ENCODE assay signal across 8 cellular contexts in genomic region chr3:171461087-171461917, GRCh38. TPM values are rescaled to one million over a fixed set of nuclear protein-coding genes. Genes with fewer than 3 reads are reported as not detected.
DNase-seq lines count a peak whose midpoint lies in the region; ATAC-seq, FAIRE-seq and TF ChIP-seq lines count a peak whose summit lies in the region.

No MANE protein-coding gene starts in this region.

- no TSS peak for BruUV-seq in HepG2 (replicated peaks; lab: Mats Ljungman, UMichigan)

- peaks cover 41% of the 10 kb centered on the region for H3K4me1 ChIP-seq in HepG2 (ENCODE audit: insufficient read depth, low read length)
- H3K4me1 ChIP-seq in stomach = peaks cover 11 to 39% (median 27%) of the 10 kb centered on the region in 4 donors

- TF ChIP-seq EP300 in HepG2 (IDR thresholded peaks at IDR 0.05; ENCODE audit: low read depth in 2 of 2, low read length in 2 of 2) (no peak), HepG2 (CRISPR knock-in tag; IDR thresholded peaks at IDR 0.05; ENCODE audit: borderline replicate concordance) (no peak), stomach (IDR thresholded peaks at IDR 0.05) (no peak)

- no peak for TF ChIP-seq RAD21 in HepG2 (CRISPR knock-in tag; IDR thresholded peaks at IDR 0.05)

- H3K27me3 ChIP-seq in HL-60 (ENCODE audit: insufficient read depth, poor library complexity, severe bottlenecking) = peaks cover 31% of the 10 kb centered on the region
- peaks cover 8 to 54% of the 10 kb centered on the region in 2 experiments for H3K27me3 ChIP-seq in HepG2 (ENCODE audit: control insufficient read depth in 1 of 2, insufficient read depth in 2 of 2, low read length in 2 of 2)
- no peaks in the 10 kb centered on the region for H3K27me3 ChIP-seq in stomach

- H3K9me3 ChIP-seq in SK-N-MC (ENCODE audit: low read depth, low read length) (no peaks in the 10 kb centered on the region), HepG2 (ENCODE audit: low read length) (no peaks in the 10 kb centered on the region), stomach (no peaks in the 10 kb centered on the region)

- H3K27ac ChIP-seq in HL-60 (replicated peaks) = no peak overlapping the region
- no peak overlapping the region for H3K27ac ChIP-seq in SK-N-MC
- no peak overlapping the region for H3K27ac ChIP-seq in HepG2 (ENCODE audit: extremely low read length, insufficient read depth, low read length)
- H3K27ac ChIP-seq in stomach = peak overlapping the region; percentile 57 to 89 (median 86)

- peak overlapping the region; percentile 65 for H3K4me3 ChIP-seq in HL-60 (replicated peaks; ENCODE audit: insufficient read depth, low read length)
- peak overlapping the region; percentile 87 for H3K4me3 ChIP-seq in SK-N-MC
- H3K4me3 ChIP-seq in HepG2 (replicated peaks in 1 of 3; ENCODE audit: insufficient read depth in 1 of 3, low read depth in 2 of 3, low read length in 3 of 3) = peak overlapping the region; percentile 54 to 70 (median 60)
- H3K4me3 ChIP-seq in stomach = peak overlapping the region; percentile 80 to 97 (median 84)

- POLR2A ChIA-PET in HepG2 (lab: Yijun Ruan, JAX) = no interaction called here

- H3K9ac ChIP-seq in SK-N-MC (ENCODE audit: insufficient read length) (no peak overlapping the region), HepG2 (ENCODE audit: insufficient read depth, low read depth, low read length) (no peak overlapping the region)

- H3K36me3 ChIP-seq in SK-N-MC (ENCODE audit: insufficient read depth, low read length) (no peaks in the 10 kb centered on the region), HepG2 (replicated peaks in 1 of 2; ENCODE audit: control insufficient read depth in 1 of 2, insufficient read depth in 2 of 2, low read length in 2 of 2) (no peaks in the 10 kb centered on the region), stomach (no peaks in the 10 kb centered on the region)

- peak; percentile 28 for ATAC-seq in GM21381 (IDR thresholded peaks at IDR 0.05; ENCODE audit: unreplicated experiment)
- ATAC-seq in HepG2 = peak; percentile 11; the same call in 2 of the 3 replicates

- no peak for TF ChIP-seq POLR2A in HepG2 (IDR thresholded peaks at IDR 0.05; ENCODE audit: insufficient read depth in 1 of 2, low read depth in 2 of 2, low read length in 2 of 2)
- TF ChIP-seq POLR2A in stomach (IDR thresholded peaks at IDR 0.05) = no peak

- peak overlapping the region; percentile 90 for H3K4me2 ChIP-seq in HepG2 (ENCODE audit: low read depth, low read length)

- FAIRE-seq in HepG2 (lab: Jason Lieb, UNC) = no peak

- in situ Hi-C loops in HepG2 (cut with HindIII; ENCODE audit: extremely low pct_ligation_motif_present, low pct_unique_long_range_greater_than_20kb) = no loop called here

- DNase-seq in DMS79 (lab: John Stamatoyannopoulos, UW) (peak; percentile 31), HL-60 (ENCODE audit: low read depth in 1 of 2, low spot score in 1 of 2) (peak in 1 of 2 experiments; percentile 26), SK-N-MC (ENCODE audit: low read depth, low spot score) (no peak), cerebellum (ENCODE audit: low spot score) (peak; percentile 33), HepG2 (ENCODE audit: low spot score) (no peak), stomach (no peak), NCI-H146 (lab: John Stamatoyannopoulos, UW) (no peak)

- no peaks in the 10 kb centered on the region for H3K79me2 ChIP-seq in HepG2 (ENCODE audit: insufficient read depth, low read length)

- 8% methylated on average over 20 of the region's 22 CpGs for WGBS in HepG2 (ENCODE audit: low lambda C conversion rate)
- 1 to 2% (median 2%) methylated on average over 18 to 22 of the region's 22 CpGs for WGBS in stomach, 5 donors

- no peak overlapping the region for H2AFZ ChIP-seq in HepG2 (ENCODE audit: low read length)

- CTCF ChIA-PET in HepG2 (lab: Yijun Ruan, JAX; ENCODE audit: low intra/inter-chr PET ratio, low total read pairs) = no interaction called here

- TF ChIP-seq CTCF in HL-60 (IDR thresholded peaks at IDR 0.05; ENCODE audit: insufficient read depth, low read length) (no peak), HepG2 (CRISPR knock-in tag; IDR thresholded peaks at IDR 0.05) (no peak), stomach (IDR thresholded peaks at IDR 0.05) (no peak)

- H4K20me1 ChIP-seq in HepG2 (ENCODE audit: insufficient read depth, low read length) = no peaks in the 10 kb centered on the region

- intact Hi-C loops in HepG2 (cut with micrococcal nuclease; ENCODE audit: unreplicated experiment) (no loop called here), stomach (cut with DNase I; ENCODE audit: low total_unique reads) (no loop called here)

TF ChIP-seq in HepG2, 621 proteins besides CTCF, POLR2A, EP300 and RAD21:
- TF ChIP-seq, protein P1, sequence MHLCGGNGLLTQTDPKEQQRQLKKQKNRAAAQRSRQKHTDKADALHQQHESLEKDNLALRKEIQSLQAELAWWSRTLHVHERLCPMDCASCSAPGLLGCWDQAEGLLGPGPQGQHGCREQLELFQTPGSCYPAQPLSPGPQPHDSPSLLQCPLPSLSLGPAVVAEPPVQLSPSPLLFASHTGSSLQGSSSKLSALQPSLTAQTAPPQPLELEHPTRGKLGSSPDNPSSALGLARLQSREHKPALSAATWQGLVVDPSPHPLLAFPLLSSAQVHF (CRISPR knock-in tag; IDR thresholded peaks at IDR 0.05) = no peak
- TF ChIP-seq ZNF44 (CRISPR knock-in tag; IDR thresholded peaks at IDR 0.05) (no peak), ZNF782 (CRISPR knock-in tag; IDR thresholded peaks at IDR 0.05; ENCODE audit: borderline replicate concordance) (no peak), ZNF207 (IDR thresholded peaks at IDR 0.05; ENCODE audit: borderline replicate concordance) (no peak), MXD4 (CRISPR knock-in tag; IDR thresholded peaks at IDR 0.05) (no peak), ZNF343 (CRISPR knock-in tag; IDR thresholded peaks at IDR 0.05) (no peak), TFAP4 (IDR thresholded peaks at IDR 0.05; ENCODE audit: borderline replicate concordance, low read depth) (no peak), ZNF550 (CRISPR knock-in tag; IDR thresholded peaks at IDR 0.05; ENCODE audit: borderline replicate concordance) (no peak)
- TF ChIP-seq, protein P2, sequence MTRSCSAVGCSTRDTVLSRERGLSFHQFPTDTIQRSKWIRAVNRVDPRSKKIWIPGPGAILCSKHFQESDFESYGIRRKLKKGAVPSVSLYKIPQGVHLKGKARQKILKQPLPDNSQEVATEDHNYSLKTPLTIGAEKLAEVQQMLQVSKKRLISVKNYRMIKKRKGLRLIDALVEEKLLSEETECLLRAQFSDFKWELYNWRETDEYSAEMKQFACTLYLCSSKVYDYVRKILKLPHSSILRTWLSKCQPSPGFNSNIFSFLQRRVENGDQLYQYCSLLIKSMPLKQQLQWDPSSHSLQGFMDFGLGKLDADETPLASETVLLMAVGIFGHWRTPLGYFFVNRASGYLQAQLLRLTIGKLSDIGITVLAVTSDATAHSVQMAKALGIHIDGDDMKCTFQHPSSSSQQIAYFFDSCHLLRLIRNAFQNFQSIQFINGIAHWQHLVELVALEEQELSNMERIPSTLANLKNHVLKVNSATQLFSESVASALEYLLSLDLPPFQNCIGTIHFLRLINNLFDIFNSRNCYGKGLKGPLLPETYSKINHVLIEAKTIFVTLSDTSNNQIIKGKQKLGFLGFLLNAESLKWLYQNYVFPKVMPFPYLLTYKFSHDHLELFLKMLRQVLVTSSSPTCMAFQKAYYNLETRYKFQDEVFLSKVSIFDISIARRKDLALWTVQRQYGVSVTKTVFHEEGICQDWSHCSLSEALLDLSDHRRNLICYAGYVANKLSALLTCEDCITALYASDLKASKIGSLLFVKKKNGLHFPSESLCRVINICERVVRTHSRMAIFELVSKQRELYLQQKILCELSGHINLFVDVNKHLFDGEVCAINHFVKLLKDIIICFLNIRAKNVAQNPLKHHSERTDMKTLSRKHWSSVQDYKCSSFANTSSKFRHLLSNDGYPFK (CRISPR knock-in tag; IDR thresholded peaks at IDR 0.05; ENCODE audit: borderline replicate concordance) = no peak

RNA-seq across cellular contexts. Expression of gene TNIK, which starts 1.1 kb away (rescaled TPM):
- total RNA-seq in cerebellum = 74.9 TPM
- total RNA-seq in HepG2 (2016; rRNA removed; fragmentation: Illumina TruSeq; extraction: Trizol) = 0.22 and 0.42 TPM in 2 replicates
- 0.26 TPM in 1 of 2 replicates, not detected in the other for total RNA-seq in HepG2 (2016; cell fraction: cytosol; rRNA removed; fragmentation: Illumina TruSeq; extraction: Trizol; ENCODE audit: low read depth)
- total RNA-seq in HepG2 (2016; cell fraction: insoluble cytoplasmic fraction; rRNA removed; fragmentation: Illumina TruSeq; extraction: Trizol) = 0.06 and 0.11 TPM in 2 replicates
- total RNA-seq in HepG2 (2016; cell fraction: membrane; rRNA removed; fragmentation: Illumina TruSeq; extraction: Trizol) = 0.03 and 0.09 TPM in 2 replicates
- 0.43 and 0.53 TPM in 2 replicates for total RNA-seq in HepG2 (2016; cell fraction: nucleus; rRNA removed; fragmentation: Illumina TruSeq; extraction: Trizol)
- polyA plus RNA-seq in HepG2 (2011; rRNA removed) = 0.04 and 0.15 TPM in 2 replicates
- 0.04 TPM in 2 replicates for polyA plus RNA-seq in HepG2 (2011; cell fraction: cytosol; rRNA removed)
- 0.10 and 0.16 TPM in 2 replicates for polyA plus RNA-seq in HepG2 (2011; cell fraction: nucleus; rRNA removed)
- 0.09 and 0.16 TPM in 2 replicates for polyA plus RNA-seq in HepG2 (2012)
- polyA plus RNA-seq in HepG2 (2016; cell fraction: cytosol; fragmentation: Illumina TruSeq; extraction: Trizol; ENCODE audit: low read depth) = not detected in 2 replicates
- polyA plus RNA-seq in HepG2 (2016; cell fraction: insoluble cytoplasmic fraction; fragmentation: Illumina TruSeq; extraction: Trizol; ENCODE audit: low read depth) = 0.08 and 0.27 TPM in 2 replicates
- polyA plus RNA-seq in HepG2 (2016; cell fraction: membrane; fragmentation: Illumina TruSeq; extraction: Trizol; ENCODE audit: low read depth) = not detected in 2 replicates
- polyA plus RNA-seq in HepG2 (2016; cell fraction: nucleus; fragmentation: Illumina TruSeq; extraction: Trizol; ENCODE audit: insufficient read depth, low read depth) = 0.19 and 0.68 TPM in 2 replicates
- 1.9 TPM in 1 of 2 replicates, not detected in the other for polyA minus RNA-seq in HepG2 (2011; rRNA and poly(A)+ RNA removed; ENCODE audit: low replicate concordance)
- 0.10 TPM in 1 of 2 replicates, not detected in the other for polyA minus RNA-seq in HepG2 (2011; cell fraction: cytosol; rRNA and poly(A)+ RNA removed)
- 0.25 and 0.90 TPM in 2 replicates for polyA minus RNA-seq in HepG2 (2011; cell fraction: nucleus; rRNA and poly(A)+ RNA removed)
- 10 to 100 TPM in 4 of 5 donors, 1 to 10 TPM in 1; 2.9 to 40.2 (median 19.6) TPM for total RNA-seq in stomach
- 1 to 10 TPM; 2.1 to 3.8 (median 3.4) TPM for polyA plus RNA-seq in stomach

Comparison
In these comparisons a context has a peak if more than half of its experiments do, and no peak if none do; other contexts are left out.
1. DNase-seq: peak in DMS79 (single experiment) and cerebellum (single experiment); none in SK-N-MC (single experiment), HepG2 (single experiment), stomach (single experiment) and NCI-H146 (single experiment).
2. H3K27ac ChIP-seq: peak in stomach (5 of 5); none in HL-60 (single experiment), SK-N-MC (single experiment) and HepG2 (single experiment).
3. Peak in every context shown above with its lines, with median percentiles within 50 percentile points of each other: H3K4me3 ChIP-seq.